ENCODE assay signal across 9 cellular contexts in genomic region chr12:12442548-12443071, GRCh38.
DNase-seq lines count a peak whose midpoint lies in the region; ATAC-seq and TF ChIP-seq lines count a peak whose summit lies in the region.
"Had no signal": no experiment of that assay in that cellular context is flagged by ENCODE, and none has a peak within 500 bp of the region (broad histone marks: within the 10 kb centered on the region; RNA-seq: fewer than 3 reads in every experiment).

No MANE protein-coding gene starts in this region.

- H2BK120ac ChIP-seq in mesendoderm (ENCODE audit: low read depth, low read length): no peak overlapping the region

- no peak overlapping the region for H4K5ac ChIP-seq in mesendoderm (ENCODE audit: low read length)

- no peaks in the 10 kb centered on the region for H3K27me3 ChIP-seq in effector memory CD4-positive, alpha-beta T cell (replicated peaks; ENCODE audit: control insufficient read depth, insufficient read depth, low read length, poor library complexity, severe bottlenecking)
- H3K27me3 ChIP-seq in parathyroid adenoma (ENCODE audit: control insufficient read depth, insufficient read depth, low read length): no peaks in the 10 kb centered on the region
- no peaks in the 10 kb centered on the region for H3K27me3 ChIP-seq in mesendoderm (ENCODE audit: insufficient read depth, low read length, poor library complexity)
- H3K27me3 ChIP-seq: neural progenitor cell had no signal

- no peak overlapping the region for H3K23ac ChIP-seq in mesendoderm (ENCODE audit: low read length)

- WGBS in mesendoderm (ENCODE audit: extremely low coverage, insufficient coverage, low lambda C conversion rate): no CpG with 5 or more reads among the region's 5 CpGs

- H3K79me2 ChIP-seq in parathyroid adenoma (peaks cover 11% of the 10 kb centered on the region), mesendoderm (ENCODE audit: control insufficient read depth, insufficient read depth, low read length) (no peaks in the 10 kb centered on the region)

- no peak overlapping the region for H4K8ac ChIP-seq in mesendoderm (ENCODE audit: low read depth, low read length)

- H2BK15ac ChIP-seq in mesendoderm (replicated peaks; ENCODE audit: low read depth): no peak overlapping the region

- no peak for TF ChIP-seq CTCF in parathyroid adenoma (IDR thresholded peaks at IDR 0.05)

- H2BK5ac ChIP-seq in mesendoderm (ENCODE audit: low read length): no peak overlapping the region

- no peaks in the 10 kb centered on the region for H3K36me3 ChIP-seq in effector memory CD4-positive, alpha-beta T cell (ENCODE audit: control insufficient read depth, insufficient read depth, low read length)
- H3K36me3 ChIP-seq in parathyroid adenoma (ENCODE audit: control insufficient read depth, insufficient read depth, low read length) (no peaks in the 10 kb centered on the region), mesendoderm (ENCODE audit: control insufficient read depth, insufficient read depth, low read length) (no peaks in the 10 kb centered on the region)
- H3K36me3 ChIP-seq: neural progenitor cell had no signal

- peak; percentile 62 for DNase-seq in EL
- peak; percentile 49 for DNase-seq in RKO (ENCODE audit: low spot score)
- DNase-seq in effector memory CD4-positive, alpha-beta T cell: no peak
- DNase-seq in NCI-H187 (lab: John Stamatoyannopoulos, UW): no peak
- no peak for DNase-seq in mesendoderm
- DNase-seq in effector CD4-positive, alpha-beta T cell: no peak

- H3K9me3 ChIP-seq in effector memory CD4-positive, alpha-beta T cell (ENCODE audit: control insufficient read depth, low read length): no peaks in the 10 kb centered on the region
- no peaks in the 10 kb centered on the region for H3K9me3 ChIP-seq in parathyroid adenoma (ENCODE audit: control insufficient read depth, low read length)

- H2AK5ac ChIP-seq in mesendoderm (ENCODE audit: low read length): no peak overlapping the region

- no peak overlapping the region for H3K9ac ChIP-seq in parathyroid adenoma
- H3K9ac ChIP-seq in mesendoderm (ENCODE audit: low read length): no peak overlapping the region
- H3K9ac ChIP-seq: neural progenitor cell had no signal

- H3K4ac ChIP-seq in mesendoderm (ENCODE audit: low read depth, low read length): no peak overlapping the region

- ATAC-seq in GM19463 (IDR thresholded peaks at IDR 0.05; ENCODE audit: unreplicated experiment): no peak

- no peak overlapping the region for H3K18ac ChIP-seq in mesendoderm (ENCODE audit: low read length)

- H3K79me1 ChIP-seq in mesendoderm (ENCODE audit: low read length): no peaks in the 10 kb centered on the region

- H3K56ac ChIP-seq in mesendoderm (ENCODE audit: low read length): no peak overlapping the region

- peak overlapping the region; percentile 82 for H3K27ac ChIP-seq in effector memory CD4-positive, alpha-beta T cell (ENCODE audit: insufficient read depth, low read length, poor library complexity, severe bottlenecking)
- H3K27ac ChIP-seq in parathyroid adenoma: peak overlapping the region; percentile 25
- H3K27ac ChIP-seq in mesendoderm (ENCODE audit: low read depth, low read length): no peak overlapping the region
- H3K27ac ChIP-seq: neural progenitor cell had no signal

- no peak overlapping the region for H3K4me3 ChIP-seq in effector memory CD4-positive, alpha-beta T cell (ENCODE audit: insufficient read depth, low read depth, low read length, poor library complexity, severe bottlenecking)
- H3K4me3 ChIP-seq in parathyroid adenoma (ENCODE audit: low read depth, low read length) (no peak overlapping the region), mesendoderm (ENCODE audit: low read length) (no peak overlapping the region)
- H3K4me3 ChIP-seq: neural progenitor cell had no signal

- H2AFZ ChIP-seq in parathyroid adenoma: no peak overlapping the region
- H2AFZ ChIP-seq: neural progenitor cell had no signal

- peaks cover 45% of the 10 kb centered on the region for H3K4me1 ChIP-seq in effector memory CD4-positive, alpha-beta T cell (ENCODE audit: control insufficient read depth, insufficient read depth, low read length, poor library complexity, severe bottlenecking)
- H3K4me1 ChIP-seq in parathyroid adenoma (no peaks in the 10 kb centered on the region), mesendoderm (ENCODE audit: control insufficient read depth, low read depth, low read length) (no peaks in the 10 kb centered on the region)
- H3K4me1 ChIP-seq: neural progenitor cell had no signal

- H3K4me2 ChIP-seq in parathyroid adenoma (ENCODE audit: low read length) (no peak overlapping the region), mesendoderm (ENCODE audit: low read length) (no peak overlapping the region)
- H3K4me2 ChIP-seq: neural progenitor cell had no signal

Comparison
In these comparisons a context has a peak if more than half of its experiments do, and no peak if none do; other contexts are left out.
1. DNase-seq: peak in EL (single experiment) and RKO (single experiment); none in effector memory CD4-positive, alpha-beta T cell (0 of 3), NCI-H187 (0 of 2), mesendoderm (single experiment) and effector CD4-positive, alpha-beta T cell (single experiment).